ENCODE assay signal across 1 cellular context in the genomic region with DNA sequence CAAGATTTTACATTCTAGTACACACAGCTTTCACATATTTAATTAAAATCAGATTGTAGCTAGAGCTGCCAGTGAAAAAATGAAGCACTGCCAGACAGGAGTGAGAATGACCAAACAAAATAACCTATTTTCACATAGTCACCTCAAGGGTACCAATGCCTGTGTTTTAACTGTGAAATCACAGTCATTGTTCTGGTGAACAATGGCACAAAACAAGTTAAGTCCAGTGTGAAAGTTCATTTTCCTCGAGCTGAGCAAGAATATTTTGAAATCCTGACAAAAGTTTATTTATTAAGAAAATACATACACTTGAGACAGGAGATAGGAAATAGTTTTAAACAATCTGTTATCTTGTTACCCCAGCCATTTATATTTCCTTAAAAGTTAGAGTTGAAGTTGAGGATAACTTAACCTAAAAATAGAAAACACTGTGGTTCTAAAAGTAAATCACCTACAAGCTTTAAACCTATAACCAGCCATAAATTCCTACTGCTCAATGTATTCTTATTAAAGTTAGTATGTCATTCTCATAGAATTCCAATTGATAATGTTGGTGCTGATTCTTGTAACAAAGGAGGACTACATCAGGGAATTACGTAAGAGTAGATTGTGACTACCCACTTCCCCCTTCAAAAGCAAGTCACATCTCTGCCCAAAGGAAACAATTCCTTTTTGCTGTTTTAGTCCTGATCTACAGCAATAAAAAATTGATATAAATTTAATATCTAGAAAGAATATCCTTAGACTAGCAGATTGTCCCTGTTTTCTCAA.
TF ChIP-seq lines count a peak whose summit lies in the region.

No MANE protein-coding gene starts in this region.

TF ChIP-seq in GM12878, 131 proteins besides CTCF, POLR2A, EP300 and RAD21:
- TF ChIP-seq, protein P1, sequence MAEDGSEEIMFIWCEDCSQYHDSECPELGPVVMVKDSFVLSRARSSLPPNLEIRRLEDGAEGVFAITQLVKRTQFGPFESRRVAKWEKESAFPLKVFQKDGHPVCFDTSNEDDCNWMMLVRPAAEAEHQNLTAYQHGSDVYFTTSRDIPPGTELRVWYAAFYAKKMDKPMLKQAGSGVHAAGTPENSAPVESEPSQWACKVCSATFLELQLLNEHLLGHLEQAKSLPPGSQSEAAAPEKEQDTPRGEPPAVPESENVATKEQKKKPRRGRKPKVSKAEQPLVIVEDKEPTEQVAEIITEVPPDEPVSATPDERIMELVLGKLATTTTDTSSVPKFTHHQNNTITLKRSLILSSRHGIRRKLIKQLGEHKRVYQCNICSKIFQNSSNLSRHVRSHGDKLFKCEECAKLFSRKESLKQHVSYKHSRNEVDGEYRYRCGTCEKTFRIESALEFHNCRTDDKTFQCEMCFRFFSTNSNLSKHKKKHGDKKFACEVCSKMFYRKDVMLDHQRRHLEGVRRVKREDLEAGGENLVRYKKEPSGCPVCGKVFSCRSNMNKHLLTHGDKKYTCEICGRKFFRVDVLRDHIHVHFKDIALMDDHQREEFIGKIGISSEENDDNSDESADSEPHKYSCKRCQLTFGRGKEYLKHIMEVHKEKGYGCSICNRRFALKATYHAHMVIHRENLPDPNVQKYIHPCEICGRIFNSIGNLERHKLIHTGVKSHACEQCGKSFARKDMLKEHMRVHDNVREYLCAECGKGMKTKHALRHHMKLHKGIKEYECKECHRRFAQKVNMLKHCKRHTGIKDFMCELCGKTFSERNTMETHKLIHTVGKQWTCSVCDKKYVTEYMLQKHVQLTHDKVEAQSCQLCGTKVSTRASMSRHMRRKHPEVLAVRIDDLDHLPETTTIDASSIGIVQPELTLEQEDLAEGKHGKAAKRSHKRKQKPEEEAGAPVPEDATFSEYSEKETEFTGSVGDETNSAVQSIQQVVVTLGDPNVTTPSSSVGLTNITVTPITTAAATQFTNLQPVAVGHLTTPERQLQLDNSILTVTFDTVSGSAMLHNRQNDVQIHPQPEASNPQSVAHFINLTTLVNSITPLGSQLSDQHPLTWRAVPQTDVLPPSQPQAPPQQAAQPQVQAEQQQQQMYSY (CRISPR knock-in tag; IDR thresholded peaks at IDR 0.05) = no peak
- TF ChIP-seq LARP7 (IDR thresholded peaks at IDR 0.05) = no peak
- TF ChIP-seq SMAD5 (IDR thresholded peaks at IDR 0.05; ENCODE audit: low read depth) = no peak
- no peak for TF ChIP-seq WRNIP1 (IDR thresholded peaks at IDR 0.05; ENCODE audit: borderline replicate concordance, low read depth, low read length)
